In the genomic region with DNA sequence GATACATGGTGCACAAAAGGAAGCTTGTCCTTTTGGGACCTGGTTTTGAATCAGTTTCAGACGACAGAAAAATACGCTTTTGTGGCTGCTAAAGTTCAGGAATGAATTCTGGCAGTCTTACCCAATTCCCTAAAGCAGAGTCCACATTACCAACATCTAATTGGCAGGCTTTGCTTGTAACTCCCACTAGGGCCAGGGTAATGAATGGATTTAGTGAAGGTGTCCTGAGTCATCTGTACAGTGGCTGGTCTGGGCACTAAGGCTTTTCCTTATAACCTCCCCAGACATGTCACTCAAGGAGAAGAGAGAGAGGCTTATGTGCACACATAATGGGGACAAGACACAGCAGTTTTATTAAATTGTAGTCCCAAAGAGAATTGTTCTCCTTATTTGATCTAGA, we compare ENCODE assay signal across 19 cellular contexts.
DNase-seq lines count a peak whose midpoint lies in the region; TF ChIP-seq lines count a peak whose summit lies in the region.
"Had no signal": no experiment of that assay in that cellular context is flagged by ENCODE, and none has a peak within 500 bp of the region (broad histone marks: within the 10 kb centered on the region; RNA-seq: fewer than 3 reads in every experiment).

No MANE protein-coding gene starts in this region.

- no peak for TF ChIP-seq CTCF in GM13976 (IDR thresholded peaks at IDR 0.05; ENCODE audit: borderline replicate concordance, control extremely low read depth, extremely low read depth, insufficient read depth, missing control alignments)

- in situ Hi-C loops in GM13976 (cut with MboI; ENCODE audit: low sequenced_read_pairs, unreplicated experiment): no loop called here

- DNase-seq in H4 (ENCODE audit: low spot score) (peak; percentile 5), amniotic epithelial cell (ENCODE audit: low read depth) (peak; percentile 12), islet precursor cell (peak; percentile 81), stromal cell of bone marrow (ENCODE audit: low read depth) (peak; percentile 45), cortex of kidney (lab: John Stamatoyannopoulos, UW) (no peak), GM13976 (ENCODE audit: low spot score) (no peak)
- DNase-seq in activated CD4-positive, CD25-positive, alpha-beta regulatory T cell treated with anti-CD3 and anti-CD28 coated beads, Interleukin-2, amount 50 U/mL, for 72 hours: no peak
- DNase-seq: activated CD4-positive, alpha-beta T cell treated with anti-CD3 and anti-CD28 coated beads, Interleukin-2, amount 50 U/mL, for 4 hours; activated naive CD4-positive, alpha-beta T cell treated with anti-CD3 and anti-CD28 coated beads, Interleukin-2, amount 50 U/mL, for 16 hours; activated T-cell treated with anti-CD3 and anti-CD28 coated beads, Interleukin-2, amount 50 U/mL, for 24 hours; GF-D8; glutamatergic neuron; lower lobe of right lung; NCI-H1417; NCI-H2171 treated with DMSO at 0.1 percent for 48 hours; pancreas; small intestine; stimulated activated CD4-positive, alpha-beta T cell treated with anti-CD3 and anti-CD28 coated beads, Interleukin-4, amount 100 ng/mL, for 1 hour; T-helper 1 cell had no signal

Comparison
In these comparisons a context has a peak if more than half of its experiments do, and no peak if none do; other contexts are left out.
1. DNase-seq: peak in H4 (single experiment), amniotic epithelial cell (single experiment), islet precursor cell (single experiment) and stromal cell of bone marrow (single experiment); none in activated CD4-positive, CD25-positive, alpha-beta regulatory T cell treated with anti-CD3 and anti-CD28 coated beads, Interleukin-2, amount 50 U/mL, for 72 hours (single experiment), cortex of kidney (single experiment) and GM13976 (single experiment).